1 cellular context compared by ENCODE assay signal in genomic region chr13:114222461-114222968, GRCh38.
TF ChIP-seq lines count a peak whose summit lies in the region.

No MANE protein-coding gene starts in this region.

TF ChIP-seq in K562, 482 proteins besides CTCF, POLR2A, EP300 and RAD21 (continued from another document and continues in another):
- TF ChIP-seq, protein P1, sequence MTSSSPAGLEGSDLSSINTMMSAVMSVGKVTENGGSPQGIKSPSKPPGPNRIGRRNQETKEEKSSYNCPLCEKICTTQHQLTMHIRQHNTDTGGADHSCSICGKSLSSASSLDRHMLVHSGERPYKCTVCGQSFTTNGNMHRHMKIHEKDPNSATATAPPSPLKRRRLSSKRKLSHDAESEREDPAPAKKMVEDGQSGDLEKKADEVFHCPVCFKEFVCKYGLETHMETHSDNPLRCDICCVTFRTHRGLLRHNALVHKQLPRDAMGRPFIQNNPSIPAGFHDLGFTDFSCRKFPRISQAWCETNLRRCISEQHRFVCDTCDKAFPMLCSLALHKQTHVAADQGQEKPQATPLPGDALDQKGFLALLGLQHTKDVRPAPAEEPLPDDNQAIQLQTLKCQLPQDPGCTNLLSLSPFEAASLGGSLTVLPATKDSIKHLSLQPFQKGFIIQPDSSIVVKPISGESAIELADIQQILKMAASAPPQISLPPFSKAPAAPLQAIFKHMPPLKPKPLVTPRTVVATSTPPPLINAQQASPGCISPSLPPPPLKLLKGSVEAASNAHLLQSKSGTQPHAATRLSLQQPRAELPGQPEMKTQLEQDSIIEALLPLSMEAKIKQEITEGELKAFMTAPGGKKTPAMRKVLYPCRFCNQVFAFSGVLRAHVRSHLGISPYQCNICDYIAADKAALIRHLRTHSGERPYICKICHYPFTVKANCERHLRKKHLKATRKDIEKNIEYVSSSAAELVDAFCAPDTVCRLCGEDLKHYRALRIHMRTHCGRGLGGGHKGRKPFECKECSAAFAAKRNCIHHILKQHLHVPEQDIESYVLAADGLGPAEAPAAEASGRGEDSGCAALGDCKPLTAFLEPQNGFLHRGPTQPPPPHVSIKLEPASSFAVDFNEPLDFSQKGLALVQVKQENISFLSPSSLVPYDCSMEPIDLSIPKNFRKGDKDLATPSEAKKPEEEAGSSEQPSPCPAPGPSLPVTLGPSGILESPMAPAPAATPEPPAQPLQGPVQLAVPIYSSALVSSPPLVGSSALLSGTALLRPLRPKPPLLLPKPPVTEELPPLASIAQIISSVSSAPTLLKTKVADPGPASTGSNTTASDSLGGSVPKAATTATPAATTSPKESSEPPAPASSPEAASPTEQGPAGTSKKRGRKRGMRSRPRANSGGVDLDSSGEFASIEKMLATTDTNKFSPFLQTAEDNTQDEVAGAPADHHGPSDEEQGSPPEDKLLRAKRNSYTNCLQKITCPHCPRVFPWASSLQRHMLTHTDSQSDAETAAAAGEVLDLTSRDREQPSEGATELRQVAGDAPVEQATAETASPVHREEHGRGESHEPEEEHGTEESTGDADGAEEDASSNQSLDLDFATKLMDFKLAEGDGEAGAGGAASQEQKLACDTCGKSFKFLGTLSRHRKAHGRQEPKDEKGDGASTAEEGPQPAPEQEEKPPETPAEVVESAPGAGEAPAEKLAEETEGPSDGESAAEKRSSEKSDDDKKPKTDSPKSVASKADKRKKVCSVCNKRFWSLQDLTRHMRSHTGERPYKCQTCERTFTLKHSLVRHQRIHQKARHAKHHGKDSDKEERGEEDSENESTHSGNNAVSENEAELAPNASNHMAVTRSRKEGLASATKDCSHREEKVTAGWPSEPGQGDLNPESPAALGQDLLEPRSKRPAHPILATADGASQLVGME (CRISPR knock-in tag; IDR thresholded peaks at IDR 0.05) = no peak
- no peak for TF ChIP-seq HNRNPL (IDR thresholded peaks at IDR 0.05; ENCODE audit: low read depth, low read length)
- TF ChIP-seq GABPB1 (CRISPR knock-in tag; IDR thresholded peaks at IDR 0.05) = no peak
- no peak for TF ChIP-seq NELFE (IDR thresholded peaks at IDR 0.05; ENCODE audit: insufficient read depth, insufficient read length)
- TF ChIP-seq CTBP1 (IDR thresholded peaks at IDR 0.05; ENCODE audit: borderline replicate concordance) = peak; percentile 64; the same call in 1 of the 2 replicates
- TF ChIP-seq, protein P2, sequence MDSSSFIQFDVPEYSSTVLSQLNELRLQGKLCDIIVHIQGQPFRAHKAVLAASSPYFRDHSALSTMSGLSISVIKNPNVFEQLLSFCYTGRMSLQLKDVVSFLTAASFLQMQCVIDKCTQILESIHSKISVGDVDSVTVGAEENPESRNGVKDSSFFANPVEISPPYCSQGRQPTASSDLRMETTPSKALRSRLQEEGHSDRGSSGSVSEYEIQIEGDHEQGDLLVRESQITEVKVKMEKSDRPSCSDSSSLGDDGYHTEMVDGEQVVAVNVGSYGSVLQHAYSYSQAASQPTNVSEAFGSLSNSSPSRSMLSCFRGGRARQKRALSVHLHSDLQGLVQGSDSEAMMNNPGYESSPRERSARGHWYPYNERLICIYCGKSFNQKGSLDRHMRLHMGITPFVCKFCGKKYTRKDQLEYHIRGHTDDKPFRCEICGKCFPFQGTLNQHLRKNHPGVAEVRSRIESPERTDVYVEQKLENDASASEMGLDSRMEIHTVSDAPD (CRISPR knock-in tag; IDR thresholded peaks at IDR 0.05) = no peak
- no peak for TF ChIP-seq MTA1 (IDR thresholded peaks at IDR 0.05; ENCODE audit: borderline replicate concordance)
- peak; percentile 98 for TF ChIP-seq C11orf30 (IDR thresholded peaks at IDR 0.05; ENCODE audit: low read depth)
- TF ChIP-seq FOXK1 (CRISPR knock-in tag; IDR thresholded peaks at IDR 0.05; ENCODE audit: borderline replicate concordance) = no peak
- no peak for TF ChIP-seq SMAD2 (IDR thresholded peaks at IDR 0.05; ENCODE audit: low read depth, low read length)
- no peak for TF ChIP-seq ZFX (CRISPR knock-in tag; IDR thresholded peaks at IDR 0.05)
- peak in 1 of 2 experiments; percentile 75; a peak in 1 of 3 replicates for TF ChIP-seq CBX3 (IDR thresholded peaks at IDR 0.05; ENCODE audit: borderline replicate concordance in 1 of 2, low read length in 2 of 2)
- TF ChIP-seq, protein P3, sequence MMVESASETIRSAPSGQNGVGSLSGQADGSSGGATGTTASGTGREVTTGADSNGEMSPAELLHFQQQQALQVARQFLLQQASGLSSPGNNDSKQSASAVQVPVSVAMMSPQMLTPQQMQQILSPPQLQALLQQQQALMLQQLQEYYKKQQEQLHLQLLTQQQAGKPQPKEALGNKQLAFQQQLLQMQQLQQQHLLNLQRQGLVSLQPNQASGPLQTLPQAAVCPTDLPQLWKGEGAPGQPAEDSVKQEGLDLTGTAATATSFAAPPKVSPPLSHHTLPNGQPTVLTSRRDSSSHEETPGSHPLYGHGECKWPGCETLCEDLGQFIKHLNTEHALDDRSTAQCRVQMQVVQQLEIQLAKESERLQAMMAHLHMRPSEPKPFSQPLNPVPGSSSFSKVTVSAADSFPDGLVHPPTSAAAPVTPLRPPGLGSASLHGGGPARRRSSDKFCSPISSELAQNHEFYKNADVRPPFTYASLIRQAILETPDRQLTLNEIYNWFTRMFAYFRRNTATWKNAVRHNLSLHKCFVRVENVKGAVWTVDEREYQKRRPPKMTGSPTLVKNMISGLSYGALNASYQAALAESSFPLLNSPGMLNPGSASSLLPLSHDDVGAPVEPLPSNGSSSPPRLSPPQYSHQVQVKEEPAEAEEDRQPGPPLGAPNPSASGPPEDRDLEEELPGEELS (CRISPR knock-in tag; IDR thresholded peaks at IDR 0.05; ENCODE audit: borderline replicate concordance) = no peak
- peak; percentile 75 for TF ChIP-seq MGA (IDR thresholded peaks at IDR 0.05)
- TF ChIP-seq ZFPM2 (CRISPR knock-in tag; IDR thresholded peaks at IDR 0.05) = no peak
- TF ChIP-seq, protein P4, sequence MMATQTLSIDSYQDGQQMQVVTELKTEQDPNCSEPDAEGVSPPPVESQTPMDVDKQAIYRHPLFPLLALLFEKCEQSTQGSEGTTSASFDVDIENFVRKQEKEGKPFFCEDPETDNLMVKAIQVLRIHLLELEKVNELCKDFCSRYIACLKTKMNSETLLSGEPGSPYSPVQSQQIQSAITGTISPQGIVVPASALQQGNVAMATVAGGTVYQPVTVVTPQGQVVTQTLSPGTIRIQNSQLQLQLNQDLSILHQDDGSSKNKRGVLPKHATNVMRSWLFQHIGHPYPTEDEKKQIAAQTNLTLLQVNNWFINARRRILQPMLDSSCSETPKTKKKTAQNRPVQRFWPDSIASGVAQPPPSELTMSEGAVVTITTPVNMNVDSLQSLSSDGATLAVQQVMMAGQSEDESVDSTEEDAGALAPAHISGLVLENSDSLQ (IDR thresholded peaks at IDR 0.05) = no peak
- peak; percentile 36 for TF ChIP-seq SMAD1 (IDR thresholded peaks at IDR 0.05; ENCODE audit: low read depth, low read length, partially characterized antibody)
- TF ChIP-seq, protein P5, sequence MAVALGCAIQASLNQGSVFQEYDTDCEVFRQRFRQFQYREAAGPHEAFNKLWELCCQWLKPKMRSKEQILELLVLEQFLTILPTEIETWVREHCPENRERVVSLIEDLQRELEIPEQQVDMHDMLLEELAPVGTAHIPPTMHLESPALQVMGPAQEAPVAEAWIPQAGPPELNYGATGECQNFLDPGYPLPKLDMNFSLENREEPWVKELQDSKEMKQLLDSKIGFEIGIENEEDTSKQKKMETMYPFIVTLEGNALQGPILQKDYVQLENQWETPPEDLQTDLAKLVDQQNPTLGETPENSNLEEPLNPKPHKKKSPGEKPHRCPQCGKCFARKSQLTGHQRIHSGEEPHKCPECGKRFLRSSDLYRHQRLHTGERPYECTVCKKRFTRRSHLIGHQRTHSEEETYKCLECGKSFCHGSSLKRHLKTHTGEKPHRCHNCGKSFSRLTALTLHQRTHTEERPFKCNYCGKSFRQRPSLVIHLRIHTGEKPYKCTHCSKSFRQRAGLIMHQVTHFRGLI (CRISPR knock-in tag; IDR thresholded peaks at IDR 0.05) = no peak
- TF ChIP-seq ZBTB43 (CRISPR knock-in tag; IDR thresholded peaks at IDR 0.05) = no peak
- 0 out of 2 replicates have a peak, but pooled peaks have one; percentile 28 for TF ChIP-seq JUN (IDR thresholded peaks at IDR 0.05; ENCODE audit: borderline replicate concordance, low read depth, low read length)
- TF ChIP-seq JUN (CRISPR knock-in tag; IDR thresholded peaks at IDR 0.05; ENCODE audit: borderline replicate concordance) = no peak
- no peak for TF ChIP-seq ZNF12 (CRISPR knock-in tag; IDR thresholded peaks at IDR 0.05)
- TF ChIP-seq ZNF764 (CRISPR knock-in tag; IDR thresholded peaks at IDR 0.05; ENCODE audit: low read depth) = no peak
- TF ChIP-seq TBL1XR1 (IDR thresholded peaks at IDR 0.05; ENCODE audit: low read length in 2 of 2) = peak in 1 of 2 experiments; percentile 62; a peak in 2 of 4 replicates
- TF ChIP-seq XRCC5 (IDR thresholded peaks at IDR 0.05; ENCODE audit: low read depth, low read length) = no peak
- TF ChIP-seq, protein P6, sequence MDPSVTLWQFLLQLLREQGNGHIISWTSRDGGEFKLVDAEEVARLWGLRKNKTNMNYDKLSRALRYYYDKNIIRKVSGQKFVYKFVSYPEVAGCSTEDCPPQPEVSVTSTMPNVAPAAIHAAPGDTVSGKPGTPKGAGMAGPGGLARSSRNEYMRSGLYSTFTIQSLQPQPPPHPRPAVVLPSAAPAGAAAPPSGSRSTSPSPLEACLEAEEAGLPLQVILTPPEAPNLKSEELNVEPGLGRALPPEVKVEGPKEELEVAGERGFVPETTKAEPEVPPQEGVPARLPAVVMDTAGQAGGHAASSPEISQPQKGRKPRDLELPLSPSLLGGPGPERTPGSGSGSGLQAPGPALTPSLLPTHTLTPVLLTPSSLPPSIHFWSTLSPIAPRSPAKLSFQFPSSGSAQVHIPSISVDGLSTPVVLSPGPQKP (CRISPR knock-in tag; IDR thresholded peaks at IDR 0.05) = no peak
- no peak for TF ChIP-seq ELF4 (CRISPR knock-in tag; IDR thresholded peaks at IDR 0.05)
- TF ChIP-seq FOSL1 (tag; conservative IDR thresholded peaks at IDR 0.05) = peak; percentile 54
- peak; percentile 61 for TF ChIP-seq POLR2G (IDR thresholded peaks at IDR 0.05; ENCODE audit: low read depth, low read length)
